ENCODE assay signal across 29 cellular contexts in genomic region chr14:28758253-28758915, GRCh38. TPM values are rescaled to one million over a fixed set of nuclear protein-coding genes. Genes with fewer than 3 reads are reported as not detected.
A peak's percentile ranks its signal among the peaks of the same experiment; 100 is the strongest.
DNase-seq lines count a peak whose midpoint lies in the region; FAIRE-seq and TF ChIP-seq lines count a peak whose summit lies in the region.
"Had no signal": no experiment of that assay in that cellular context is flagged by ENCODE, and none has a peak within 500 bp of the region (broad histone marks: within the 10 kb centered on the region; RNA-seq: fewer than 3 reads in every experiment).

No MANE protein-coding gene starts in this region.

- H3K9me3 Mint-ChIP-seq in HFFc6: no peaks in the 10 kb centered on the region
- H3K9me3 Mint-ChIP-seq: activated T-helper 17 cell treated with anti-CD3 and anti-CD28 coated beads, Interleukin-2, amount 50 U/mL, for 72 hours had no signal

- TF ChIP-seq EP300 in neural cell (conservative IDR thresholded peaks at IDR 0.05; ENCODE audit: poor library complexity, severe bottlenecking): peak; percentile 90

- no peak for TF ChIP-seq CTCF in HFFc6 (IDR thresholded peaks at IDR 0.05)
- no peak for TF ChIP-seq CTCF in neural cell (IDR thresholded peaks at IDR 0.05; ENCODE audit: poor library complexity, severe bottlenecking)

- no peak for FAIRE-seq in urothelium cell line (lab: Jason Lieb, UNC)
- FAIRE-seq: HepG2, RCC 7860 had no signal

- H3F3A ChIP-seq in neural cell (ENCODE audit: insufficient read depth, low read length, poor library complexity, severe bottlenecking): peaks cover 17% of the 10 kb centered on the region

- no peaks in the 10 kb centered on the region for H4K20me1 ChIP-seq in neural cell (ENCODE audit: insufficient read depth)

- peak; percentile 9 for DNase-seq in ELF-1 (ENCODE audit: low read depth, low spot score)
- no peak for DNase-seq in HFFc6
- no peak for DNase-seq in dermis blood vessel endothelial cell
- no peak for DNase-seq in NCI-H2081 treated with DMSO at 0.1 percent for 48 hours (lab: John Stamatoyannopoulos, UW)
- no peak for DNase-seq in SW 1271 (lab: John Stamatoyannopoulos, UW)
- DNase-seq in urothelium cell line (ENCODE audit: low spot score): no peak
- DNase-seq: activated CD4-positive, alpha-beta T cell treated with anti-CD3 and anti-CD28 coated beads, Interleukin-2, amount 50 U/mL, for 4 hours; activated CD8-positive, alpha-beta memory T cell treated with anti-CD3 and anti-CD28 coated beads, Interleukin-2, amount 50 U/mL, for 48 hours; activated naive CD8-positive, alpha-beta T cell treated with anti-CD3 and anti-CD28 coated beads for 36 hours; body of pancreas; GF-D8; HCEC 1CT; NCI-H1694 treated with DMSO at 0.1 percent for 48 hours; SJCRH30; upper lobe of right lung had no signal

- peaks cover 65% of the 10 kb centered on the region for H3K27me3 Mint-ChIP-seq in HFFc6 (ENCODE audit: insufficient read depth)

- H3K9me2 ChIP-seq in neural cell (ENCODE audit: insufficient read depth, low read length): no peaks in the 10 kb centered on the region

- no peak overlapping the region for H3K27ac Mint-ChIP-seq in HFFc6
- H3K27ac Mint-ChIP-seq: activated naive CD8-positive, alpha-beta T cell treated with anti-CD3 and anti-CD28 coated beads for 36 hours; activated T-helper 17 cell treated with anti-CD3 and anti-CD28 coated beads, Interleukin-2, amount 50 U/mL, for 72 hours had no signal

- H3K27ac ChIP-seq in cingulate gyrus (ENCODE audit: low read depth, low read length): peak overlapping the region; percentile 88
- peak overlapping the region; percentile 90 for H3K27ac ChIP-seq in neural cell (ENCODE audit: low read length)
- H3K27ac ChIP-seq: BLaER1, body of pancreas, esophagus muscularis mucosa, HL-60, prostate gland, SJCRH30, upper lobe of right lung, VCaP had no signal

- peaks cover 64% of the 10 kb centered on the region for H3K4me1 Mint-ChIP-seq in HFFc6 (ENCODE audit: low read depth)
- H3K4me1 Mint-ChIP-seq: activated naive CD8-positive, alpha-beta T cell treated with anti-CD3 and anti-CD28 coated beads for 36 hours; activated T-helper 17 cell treated with anti-CD3 and anti-CD28 coated beads, Interleukin-2, amount 50 U/mL, for 72 hours had no signal

- no peaks in the 10 kb centered on the region for H3K27me3 ChIP-seq in neural cell (ENCODE audit: insufficient read depth, low read depth, low read length)

- peak overlapping the region; percentile 97 for H3K4me2 ChIP-seq in neural cell (ENCODE audit: low read length)
- H3K4me2 ChIP-seq: BLaER1 had no signal

- H3K4me3 ChIP-seq in neural cell (ENCODE audit: low read length): peak overlapping the region; percentile 66
- H3K4me3 ChIP-seq: BLaER1, body of pancreas, prostate gland, SJCRH30, upper lobe of right lung had no signal

- no peaks in the 10 kb centered on the region for H3K36me3 ChIP-seq in neural cell (ENCODE audit: insufficient read depth, low read length)
- H3K36me3 ChIP-seq: BLaER1, esophagus muscularis mucosa, prostate gland, SJCRH30, upper lobe of right lung had no signal

- peak overlapping the region; percentile 91 for H3K9ac ChIP-seq in neural cell (ENCODE audit: low read length)
- H3K9ac ChIP-seq: BLaER1 had no signal

- no peaks in the 10 kb centered on the region for H3K36me3 Mint-ChIP-seq in HFFc6 (ENCODE audit: low read depth)

- TF ChIP-seq RAD21 in neural cell (conservative IDR thresholded peaks at IDR 0.05): no peak

- H3K4me3 Mint-ChIP-seq in HFFc6: peak overlapping the region; percentile 86
- H3K4me3 Mint-ChIP-seq: activated naive CD8-positive, alpha-beta T cell treated with anti-CD3 and anti-CD28 coated beads for 36 hours; activated T-helper 17 cell treated with anti-CD3 and anti-CD28 coated beads, Interleukin-2, amount 50 U/mL, for 72 hours had no signal

- H3K9me3 ChIP-seq in neural cell (ENCODE audit: low read length): no peaks in the 10 kb centered on the region
- H3K9me3 ChIP-seq: body of pancreas, esophagus muscularis mucosa, prostate gland, SJCRH30, upper lobe of right lung had no signal

- H3K79me2 ChIP-seq in neural cell (replicated peaks; ENCODE audit: insufficient read depth, low read length): peaks cover 99% of the 10 kb centered on the region

- H2AFZ ChIP-seq in neural cell (ENCODE audit: low read depth, low read length): no peak overlapping the region

TF ChIP-seq in neural cell, 6 proteins besides CTCF, POLR2A, EP300 and RAD21:
- TF ChIP-seq SMC3 (conservative IDR thresholded peaks at IDR 0.05; ENCODE audit: poor library complexity) (no peak), POLR2AphosphoS5 (IDR thresholded peaks at IDR 0.05) (peak; percentile 86), REST (IDR thresholded peaks at IDR 0.05; ENCODE audit: borderline replicate concordance) (peak; percentile 93), MXI1 (conservative IDR thresholded peaks at IDR 0.05; ENCODE audit: poor library complexity, severe bottlenecking) (no peak), TAF1 (IDR thresholded peaks at IDR 0.05; ENCODE audit: low read depth) (peak; percentile 47), EZH2 (IDR thresholded peaks at IDR 0.05; ENCODE audit: borderline replicate concordance, insufficient read depth, low read length, poor library complexity, severe bottlenecking) (no peak)

RNA-seq across cellular contexts. Expression of gene FOXG1, which starts 8.2 kb away (rescaled TPM):
- under 1 TPM in 1 of 6 experiments, not detected in 5; 0.06 TPM for total RNA-seq in HFFc6 (2021; fragmentation: NEBNext Ultra II Directional; extraction: Animal tissue kit (Norgen Biotek cat#: 25700))
- 53.5 and 54.0 TPM in 2 replicates for polyA plus RNA-seq in neural cell
- 66.0 and 87.2 TPM in 2 replicates for polyA minus RNA-seq in neural cell
- not detected in 2 replicates for total RNA-seq in dermis blood vessel endothelial cell
- total RNA-seq: activated naive CD8-positive, alpha-beta T cell treated with anti-CD3 and anti-CD28 coated beads for 36 hours; activated T-helper 17 cell treated with anti-CD3 and anti-CD28 coated beads, Interleukin-2, amount 50 U/mL, for 72 hours; body of pancreas; HepG2; LHCN-M2; lung microvascular endothelial cell; skeletal muscle tissue; T-helper 2 cell treated with Interferon-gamma antibody and Interleukin-4, amounts not matched to agents 100 ng/mL and 5 ng/mL, for 36 hours; upper lobe of right lung had no signal
- polyA plus RNA-seq: HepG2 had no signal
